In the genomic region with DNA sequence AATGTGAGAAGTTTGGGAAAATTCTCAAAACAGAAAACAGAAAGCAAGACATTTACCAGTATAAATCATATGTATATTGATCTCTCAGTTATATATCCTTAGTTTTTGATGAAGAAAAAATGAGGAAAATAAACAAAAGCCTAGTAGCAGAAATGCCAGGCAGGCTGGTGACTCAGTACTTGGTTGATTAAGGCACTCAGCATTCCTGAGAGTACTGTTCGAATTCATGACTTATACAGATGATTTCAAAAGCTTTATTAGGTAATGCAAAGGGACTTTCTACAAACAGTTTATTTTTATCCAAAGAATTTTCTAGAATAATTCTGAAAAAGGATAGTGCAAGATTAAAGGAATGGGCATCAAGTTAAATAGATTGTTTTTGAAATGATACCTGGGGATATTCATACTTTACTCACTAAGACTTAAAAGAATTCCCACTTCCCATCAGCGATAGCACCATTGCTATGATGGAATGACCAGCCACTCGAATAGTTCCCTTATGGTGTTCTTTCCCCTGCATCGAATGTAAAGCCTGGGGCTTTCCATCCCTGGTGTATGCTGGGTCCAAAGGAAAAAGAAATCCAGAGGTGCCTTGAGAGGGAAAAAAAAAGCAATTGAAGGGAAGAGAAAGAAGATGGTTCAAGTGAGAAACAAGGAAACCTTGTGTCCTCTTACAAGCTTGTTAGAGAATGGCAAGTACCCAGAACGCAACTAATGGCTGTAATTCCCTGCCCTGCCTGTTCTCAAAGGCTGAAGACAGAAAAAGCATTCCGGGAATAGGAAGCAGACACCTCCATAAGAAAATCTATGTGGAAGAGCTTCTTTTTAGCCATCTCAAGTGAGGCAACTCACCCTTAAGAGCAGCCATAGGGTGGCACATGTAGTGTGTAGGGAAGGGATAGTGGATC, we compare ENCODE assay signal across 13 cellular contexts.
DNase-seq lines count a peak whose midpoint lies in the region; ATAC-seq and TF ChIP-seq lines count a peak whose summit lies in the region.
"Had no signal": no experiment of that assay in that cellular context is flagged by ENCODE, and none has a peak within 500 bp of the region (broad histone marks: within the 10 kb centered on the region; RNA-seq: fewer than 3 reads in every experiment).

No MANE protein-coding gene starts in this region.

- DNase-seq in GM03348 (ENCODE audit: low spot score), result peak; percentile 77
- peak; percentile 95 for DNase-seq in fibroblast of pulmonary artery (ENCODE audit: low read depth)
- DNase-seq in renal cortical epithelial cell (ENCODE audit: low read depth), result peak; percentile 95
- no peak for DNase-seq in activated T-cell treated with anti-CD3 and anti-CD28 coated beads, Interleukin-2, amount 50 U/mL, for 48 hours
- DNase-seq in putamen (ENCODE audit: low spot score), result no peak
- no peak for DNase-seq in Peyer's patch
- DNase-seq: body of pancreas; left cardiac atrium; NCI-H2171; stimulated activated naive CD4-positive, alpha-beta T cell treated with Interleukin-2 at 50 U/mL for 16 hours had no signal

- no peaks in the 10 kb centered on the region for H3K4me1 ChIP-seq in Peyer's patch
- H3K4me1 ChIP-seq: body of pancreas had no signal

- ATAC-seq in SK-N-SH treated with all-trans-retinoic acid at 6 μM for 48 hours (0 out of 3 replicates have a peak, but pooled peaks have one; percentile 33), HG03378 (IDR thresholded peaks at IDR 0.05; ENCODE audit: unreplicated experiment) (no peak)
- ATAC-seq: body of pancreas, HCT116, left cardiac atrium had no signal

- H3K36me3 ChIP-seq in Peyer's patch, result no peaks in the 10 kb centered on the region

- H3K4me3 ChIP-seq in fibroblast of pulmonary artery (replicated peaks; ENCODE audit: low read depth, low read length) (no peak overlapping the region), Peyer's patch (no peak overlapping the region)
- H3K4me3 ChIP-seq: body of pancreas had no signal

- H3K27ac ChIP-seq in Peyer's patch, result no peak overlapping the region
- H3K27ac ChIP-seq: body of pancreas had no signal

- no peaks in the 10 kb centered on the region for H3K27me3 ChIP-seq in Peyer's patch
- H3K27me3 ChIP-seq: body of pancreas had no signal

- H3K9me3 ChIP-seq in Peyer's patch, result no peaks in the 10 kb centered on the region
- H3K9me3 ChIP-seq: body of pancreas had no signal

- no peak for TF ChIP-seq POLR2A in Peyer's patch (IDR thresholded peaks at IDR 0.05)

- no peak for TF ChIP-seq CTCF in fibroblast of pulmonary artery (IDR thresholded peaks at IDR 0.05; ENCODE audit: low read length, missing control alignments)
- TF ChIP-seq CTCF in Peyer's patch (IDR thresholded peaks at IDR 0.05), result no peak

TF ChIP-seq in SK-N-SH treated with all-trans-retinoic acid at 6 μM for 48 hours, 23 proteins besides CTCF, POLR2A, EP300 and RAD21:
- no peak for TF ChIP-seq POU6F1 (CRISPR knock-in tag; IDR thresholded peaks at IDR 0.05; ENCODE audit: borderline replicate concordance, low read depth)
- no peak for TF ChIP-seq RARB (CRISPR knock-in tag; IDR thresholded peaks at IDR 0.05)
- TF ChIP-seq CSDC2 (CRISPR knock-in tag; IDR thresholded peaks at IDR 0.05), result no peak
- no peak for TF ChIP-seq ARNTL (CRISPR knock-in tag; IDR thresholded peaks at IDR 0.05; ENCODE audit: borderline replicate concordance, low read depth)
- no peak for TF ChIP-seq TCF4 (CRISPR knock-in tag; IDR thresholded peaks at IDR 0.05; ENCODE audit: borderline replicate concordance)
- no peak for TF ChIP-seq ZNF8 (CRISPR knock-in tag; IDR thresholded peaks at IDR 0.05)
- no peak for TF ChIP-seq ZNF565 (CRISPR knock-in tag; conservative IDR thresholded peaks at IDR 0.05; ENCODE audit: low read depth)
- TF ChIP-seq ISL1 (CRISPR knock-in tag; IDR thresholded peaks at IDR 0.05), result no peak
- TF ChIP-seq PPARA (CRISPR knock-in tag; IDR thresholded peaks at IDR 0.05; ENCODE audit: borderline replicate concordance), result no peak
- TF ChIP-seq, protein P1, sequence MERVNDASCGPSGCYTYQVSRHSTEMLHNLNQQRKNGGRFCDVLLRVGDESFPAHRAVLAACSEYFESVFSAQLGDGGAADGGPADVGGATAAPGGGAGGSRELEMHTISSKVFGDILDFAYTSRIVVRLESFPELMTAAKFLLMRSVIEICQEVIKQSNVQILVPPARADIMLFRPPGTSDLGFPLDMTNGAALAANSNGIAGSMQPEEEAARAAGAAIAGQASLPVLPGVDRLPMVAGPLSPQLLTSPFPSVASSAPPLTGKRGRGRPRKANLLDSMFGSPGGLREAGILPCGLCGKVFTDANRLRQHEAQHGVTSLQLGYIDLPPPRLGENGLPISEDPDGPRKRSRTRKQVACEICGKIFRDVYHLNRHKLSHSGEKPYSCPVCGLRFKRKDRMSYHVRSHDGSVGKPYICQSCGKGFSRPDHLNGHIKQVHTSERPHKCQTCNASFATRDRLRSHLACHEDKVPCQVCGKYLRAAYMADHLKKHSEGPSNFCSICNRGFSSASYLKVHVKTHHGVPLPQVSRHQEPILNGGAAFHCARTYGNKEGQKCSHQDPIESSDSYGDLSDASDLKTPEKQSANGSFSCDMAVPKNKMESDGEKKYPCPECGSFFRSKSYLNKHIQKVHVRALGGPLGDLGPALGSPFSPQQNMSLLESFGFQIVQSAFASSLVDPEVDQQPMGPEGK (CRISPR knock-in tag; IDR thresholded peaks at IDR 0.05; ENCODE audit: borderline replicate concordance), result no peak
- TF ChIP-seq, protein P2, sequence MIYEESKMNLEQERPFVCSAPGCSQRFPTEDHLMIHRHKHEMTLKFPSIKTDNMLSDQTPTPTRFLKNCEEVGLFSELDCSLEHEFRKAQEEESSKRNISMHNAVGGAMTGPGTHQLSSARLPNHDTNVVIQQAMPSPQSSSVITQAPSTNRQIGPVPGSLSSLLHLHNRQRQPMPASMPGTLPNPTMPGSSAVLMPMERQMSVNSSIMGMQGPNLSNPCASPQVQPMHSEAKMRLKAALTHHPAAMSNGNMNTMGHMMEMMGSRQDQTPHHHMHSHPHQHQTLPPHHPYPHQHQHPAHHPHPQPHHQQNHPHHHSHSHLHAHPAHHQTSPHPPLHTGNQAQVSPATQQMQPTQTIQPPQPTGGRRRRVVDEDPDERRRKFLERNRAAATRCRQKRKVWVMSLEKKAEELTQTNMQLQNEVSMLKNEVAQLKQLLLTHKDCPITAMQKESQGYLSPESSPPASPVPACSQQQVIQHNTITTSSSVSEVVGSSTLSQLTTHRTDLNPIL (CRISPR knock-in tag; IDR thresholded peaks at IDR 0.05; ENCODE audit: low read depth), result no peak
- no peak for TF ChIP-seq ZFP3 (CRISPR knock-in tag; IDR thresholded peaks at IDR 0.05)
- TF ChIP-seq GLIS3 (CRISPR knock-in tag; IDR thresholded peaks at IDR 0.05), result no peak
- no peak for TF ChIP-seq SNAI2 (CRISPR knock-in tag; IDR thresholded peaks at IDR 0.05)
- TF ChIP-seq, protein P3, sequence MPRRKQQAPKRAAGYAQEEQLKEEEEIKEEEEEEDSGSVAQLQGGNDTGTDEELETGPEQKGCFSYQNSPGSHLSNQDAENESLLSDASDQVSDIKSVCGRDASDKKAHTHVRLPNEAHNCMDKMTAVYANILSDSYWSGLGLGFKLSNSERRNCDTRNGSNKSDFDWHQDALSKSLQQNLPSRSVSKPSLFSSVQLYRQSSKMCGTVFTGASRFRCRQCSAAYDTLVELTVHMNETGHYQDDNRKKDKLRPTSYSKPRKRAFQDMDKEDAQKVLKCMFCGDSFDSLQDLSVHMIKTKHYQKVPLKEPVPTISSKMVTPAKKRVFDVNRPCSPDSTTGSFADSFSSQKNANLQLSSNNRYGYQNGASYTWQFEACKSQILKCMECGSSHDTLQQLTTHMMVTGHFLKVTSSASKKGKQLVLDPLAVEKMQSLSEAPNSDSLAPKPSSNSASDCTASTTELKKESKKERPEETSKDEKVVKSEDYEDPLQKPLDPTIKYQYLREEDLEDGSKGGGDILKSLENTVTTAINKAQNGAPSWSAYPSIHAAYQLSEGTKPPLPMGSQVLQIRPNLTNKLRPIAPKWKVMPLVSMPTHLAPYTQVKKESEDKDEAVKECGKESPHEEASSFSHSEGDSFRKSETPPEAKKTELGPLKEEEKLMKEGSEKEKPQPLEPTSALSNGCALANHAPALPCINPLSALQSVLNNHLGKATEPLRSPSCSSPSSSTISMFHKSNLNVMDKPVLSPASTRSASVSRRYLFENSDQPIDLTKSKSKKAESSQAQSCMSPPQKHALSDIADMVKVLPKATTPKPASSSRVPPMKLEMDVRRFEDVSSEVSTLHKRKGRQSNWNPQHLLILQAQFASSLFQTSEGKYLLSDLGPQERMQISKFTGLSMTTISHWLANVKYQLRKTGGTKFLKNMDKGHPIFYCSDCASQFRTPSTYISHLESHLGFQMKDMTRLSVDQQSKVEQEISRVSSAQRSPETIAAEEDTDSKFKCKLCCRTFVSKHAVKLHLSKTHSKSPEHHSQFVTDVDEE (CRISPR knock-in tag; IDR thresholded peaks at IDR 0.05), result no peak
- no peak for TF ChIP-seq ESRRG (CRISPR knock-in tag; IDR thresholded peaks at IDR 0.05)

Comparison
In these comparisons a context has a peak if more than half of its experiments do, and no peak if none do; other contexts are left out.
1. DNase-seq: peak in GM03348 (single experiment), fibroblast of pulmonary artery (single experiment) and renal cortical epithelial cell (single experiment); none in activated T-cell treated with anti-CD3 and anti-CD28 coated beads, Interleukin-2, amount 50 U/mL, for 48 hours (0 of 2), putamen (single experiment) and Peyer's patch (0 of 3).